Comparison of ENCODE assay signal across 18 cellular contexts in genomic region chr9:8764041-8764440, GRCh38.
"Had no signal": no experiment of that assay in that cellular context is flagged by ENCODE, and none has a peak within 500 bp of the region (broad histone marks: within the 10 kb centered on the region; RNA-seq: fewer than 3 reads in every experiment).

No MANE protein-coding gene starts in this region.

- ATAC-seq: activated CD8-positive, alpha-beta T cell treated with anti-CD3 and anti-CD28 coated beads for 36 hours; body of pancreas; naive thymus-derived CD8-positive, alpha-beta T cell; psoas muscle; right cardiac atrium had no signal

- H3K4me1 Mint-ChIP-seq: activated CD4-positive, alpha-beta T cell treated with anti-CD3 and anti-CD28 coated beads, Interleukin-2, amount 10 ng/mL, durations not matched to agents 24 days and 14 days; activated naive CD8-positive, alpha-beta T cell treated with anti-CD3 and anti-CD28 coated beads, Interleukin-2, amount 10 ng/mL, durations not matched to agents 7 days and 5 days had no signal

- H3K4me3 Mint-ChIP-seq: activated CD4-positive, alpha-beta T cell treated with anti-CD3 and anti-CD28 coated beads, Interleukin-2, amount 10 ng/mL, durations not matched to agents 24 days and 14 days; activated CD8-positive, alpha-beta T cell treated with anti-CD3 and anti-CD28 coated beads for 36 hours; activated naive CD8-positive, alpha-beta T cell treated with anti-CD3 and anti-CD28 coated beads, Interleukin-2, amount 10 ng/mL, durations not matched to agents 7 days and 5 days; activated T-cell treated with anti-CD3 and anti-CD28 coated beads, Interleukin-2, amount 50 U/mL, for 24 hours; naive thymus-derived CD8-positive, alpha-beta T cell; stimulated activated naive CD8-positive, alpha-beta T cell treated with anti-CD3 and anti-CD28 coated beads, Interleukin-15, Interleukin-2, amounts not matched to agents 100 ng/mL and 50 ng/mL, for 24 hours had no signal

- H3K27me3 ChIP-seq: body of pancreas, colonic mucosa, ovary, transverse colon, uterus had no signal

- H3K27ac Mint-ChIP-seq: activated CD4-positive, alpha-beta T cell treated with anti-CD3 and anti-CD28 coated beads, Interleukin-2, amount 10 ng/mL, durations not matched to agents 24 days and 14 days; activated CD8-positive, alpha-beta T cell treated with anti-CD3 and anti-CD28 coated beads for 36 hours; activated naive CD8-positive, alpha-beta T cell treated with anti-CD3 and anti-CD28 coated beads, Interleukin-2, amount 10 ng/mL, durations not matched to agents 7 days and 5 days; activated T-cell treated with anti-CD3 and anti-CD28 coated beads, Interleukin-2, amount 50 U/mL, for 24 hours; activated T-helper 2 cell treated with anti-CD3 and anti-CD28 coated beads, Interferon-gamma antibody, Interleukin-2, Interleukin-4, amounts not matched to agents 10 μg/mL and 5 μg/mL and 100 μg/mL, durations not matched to agents 14 hours and 24 hours and 36 hours; naive thymus-derived CD8-positive, alpha-beta T cell; stimulated activated naive CD8-positive, alpha-beta T cell treated with anti-CD3 and anti-CD28 coated beads, Interleukin-15, Interleukin-2, amounts not matched to agents 100 ng/mL and 50 ng/mL, for 24 hours had no signal

- H3K27ac ChIP-seq: body of pancreas, colonic mucosa, ovary, psoas muscle, transverse colon, uterus had no signal

- H3K36me3 ChIP-seq: colonic mucosa, ovary, transverse colon, uterus had no signal

- DNase-seq: activated CD4-positive, alpha-beta T cell treated with anti-CD3 and anti-CD28 coated beads, Interleukin-2, amount 10 ng/mL, durations not matched to agents 24 days and 14 days; activated CD8-positive, alpha-beta T cell treated with anti-CD3 and anti-CD28 coated beads for 36 hours; activated naive CD4-positive, alpha-beta T cell treated with Interleukin-2 at 50 U/mL for 16 hours; activated naive CD8-positive, alpha-beta T cell treated with anti-CD3 and anti-CD28 coated beads, Interleukin-2, amount 10 ng/mL, durations not matched to agents 7 days and 5 days; activated T-cell treated with anti-CD3 and anti-CD28 coated beads, Interleukin-2, amount 50 U/mL, for 24 hours; amygdala; body of pancreas; central memory CD4-positive, alpha-beta T cell; colonic mucosa; mesenchymal stem cell; naive thymus-derived CD8-positive, alpha-beta T cell; ovary; psoas muscle; right cardiac atrium; transverse colon; uterus had no signal

- H3K4me1 ChIP-seq: body of pancreas, colonic mucosa, psoas muscle, uterus had no signal

- H3K9me3 Mint-ChIP-seq: activated CD4-positive, alpha-beta T cell treated with anti-CD3 and anti-CD28 coated beads, Interleukin-2, amount 10 ng/mL, durations not matched to agents 24 days and 14 days; activated CD8-positive, alpha-beta T cell treated with anti-CD3 and anti-CD28 coated beads for 36 hours; activated naive CD8-positive, alpha-beta T cell treated with anti-CD3 and anti-CD28 coated beads, Interleukin-2, amount 10 ng/mL, durations not matched to agents 7 days and 5 days; activated T-cell treated with anti-CD3 and anti-CD28 coated beads, Interleukin-2, amount 50 U/mL, for 24 hours; activated T-helper 2 cell treated with anti-CD3 and anti-CD28 coated beads, Interferon-gamma antibody, Interleukin-2, Interleukin-4, amounts not matched to agents 10 μg/mL and 5 μg/mL and 100 μg/mL, durations not matched to agents 14 hours and 24 hours and 36 hours; stimulated activated naive CD8-positive, alpha-beta T cell treated with anti-CD3 and anti-CD28 coated beads, Interleukin-15, Interleukin-2, amounts not matched to agents 100 ng/mL and 50 ng/mL, for 24 hours had no signal

- H3K27me3 Mint-ChIP-seq: activated CD4-positive, alpha-beta T cell treated with anti-CD3 and anti-CD28 coated beads, Interleukin-2, amount 10 ng/mL, durations not matched to agents 24 days and 14 days; activated CD8-positive, alpha-beta T cell treated with anti-CD3 and anti-CD28 coated beads for 36 hours; activated naive CD8-positive, alpha-beta T cell treated with anti-CD3 and anti-CD28 coated beads, Interleukin-2, amount 10 ng/mL, durations not matched to agents 7 days and 5 days; activated T-cell treated with anti-CD3 and anti-CD28 coated beads, Interleukin-2, amount 50 U/mL, for 24 hours; naive thymus-derived CD8-positive, alpha-beta T cell; stimulated activated naive CD8-positive, alpha-beta T cell treated with anti-CD3 and anti-CD28 coated beads, Interleukin-15, Interleukin-2, amounts not matched to agents 100 ng/mL and 50 ng/mL, for 24 hours had no signal

- H3K9me3 ChIP-seq: body of pancreas, colonic mucosa, ovary, psoas muscle, transverse colon, uterus had no signal

- H3K36me3 Mint-ChIP-seq: activated naive CD8-positive, alpha-beta T cell treated with anti-CD3 and anti-CD28 coated beads, Interleukin-2, amount 10 ng/mL, durations not matched to agents 7 days and 5 days; naive thymus-derived CD8-positive, alpha-beta T cell had no signal

- H3K4me3 ChIP-seq: body of pancreas, colonic mucosa, ovary, psoas muscle, transverse colon, uterus had no signal
